8 cellular contexts compared by ENCODE assay signal in the genomic region with DNA sequence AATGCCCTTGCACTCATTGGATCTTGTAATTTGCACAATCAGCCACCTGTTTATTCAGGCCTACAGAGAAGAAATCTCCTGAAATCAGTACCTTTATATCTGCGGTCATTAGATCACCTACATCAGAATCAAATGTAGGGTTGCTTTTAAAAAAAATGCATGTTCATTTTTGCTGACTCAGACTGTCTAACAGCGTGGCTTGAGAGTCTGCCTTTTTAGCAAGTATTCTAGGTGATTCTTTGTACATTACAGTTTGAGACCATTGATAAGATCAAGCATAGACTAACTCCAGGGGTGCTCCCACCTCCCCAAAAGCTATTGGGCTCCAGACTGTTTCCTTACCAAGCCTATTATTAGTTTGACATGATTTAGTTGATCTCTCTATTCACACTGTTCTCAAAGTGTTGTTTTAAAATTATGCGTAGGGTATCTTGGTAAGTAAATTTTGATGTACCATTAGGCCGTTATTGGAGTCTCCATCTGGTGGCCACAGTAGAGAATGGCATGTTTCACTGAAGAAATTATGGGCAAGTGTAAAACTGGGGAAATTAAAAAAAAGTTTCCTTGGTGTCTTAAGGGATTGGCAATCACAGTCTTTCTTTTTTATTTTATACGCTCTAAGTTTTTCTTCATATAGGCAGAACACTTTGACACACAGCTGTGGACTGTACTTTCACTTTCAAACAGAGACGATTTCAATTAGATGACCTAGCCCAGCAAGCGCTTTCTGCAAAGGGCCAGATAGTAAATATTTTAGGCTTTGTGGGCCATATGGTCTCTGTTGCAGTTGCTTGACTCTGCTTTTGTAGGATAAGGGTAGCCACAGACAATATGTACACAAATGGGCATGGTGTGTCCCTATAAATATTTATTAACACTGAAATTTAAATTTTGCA. TPM values are rescaled to one million over a fixed set of nuclear protein-coding genes. Genes with fewer than 3 reads are reported as not detected.
DNase-seq lines count a peak whose midpoint lies in the region; ATAC-seq and TF ChIP-seq lines count a peak whose summit lies in the region.

No MANE protein-coding gene starts in this region.

- H3K27ac ChIP-seq in upper lobe of right lung = no peak overlapping the region

- peak; percentile 29 for DNase-seq in AG08396 (ENCODE audit: low spot score)
- peak; percentile 9 for DNase-seq in GM04504 (ENCODE audit: low read depth)
- DNase-seq in LHCN-M2 (ENCODE audit: low read depth) = peak; percentile 20
- peak; percentile 48 for DNase-seq in astrocyte of the hippocampus (ENCODE audit: low read depth, low spot score)
- no peak for DNase-seq in kidney epithelial cell (ENCODE audit: low read depth)
- no peak for DNase-seq in upper lobe of right lung
- no peak for DNase-seq in mesenteric fat pad (ENCODE audit: low spot score)
- DNase-seq in NCI-H446 treated with DMSO at 0.1 percent for 48 hours (lab: John Stamatoyannopoulos, UW) = no peak

- peak; percentile 68 for TF ChIP-seq CTCF in kidney epithelial cell (IDR thresholded peaks at IDR 0.05; ENCODE audit: insufficient read depth, low read length, poor library complexity, severe bottlenecking)
- TF ChIP-seq CTCF in upper lobe of right lung (IDR thresholded peaks at IDR 0.05) = peak; percentile 63

- no peaks in the 10 kb centered on the region for H3K36me3 ChIP-seq in kidney epithelial cell (ENCODE audit: control insufficient read depth, insufficient read depth, low read length)
- H3K36me3 ChIP-seq in upper lobe of right lung = no peaks in the 10 kb centered on the region

- H3K27me3 ChIP-seq in kidney epithelial cell (ENCODE audit: control insufficient read depth, insufficient read depth, low read length) (no peaks in the 10 kb centered on the region), upper lobe of right lung (no peaks in the 10 kb centered on the region)

- intact Hi-C loops in upper lobe of right lung (cut with DNase I) = no loop called here

- H3K4me1 ChIP-seq in upper lobe of right lung = no peaks in the 10 kb centered on the region

- peak; percentile 51 for ATAC-seq in upper lobe of right lung

- H3K4me3 ChIP-seq in kidney epithelial cell (ENCODE audit: low read depth, low read length) (no peak overlapping the region), upper lobe of right lung (no peak overlapping the region)

- no peaks in the 10 kb centered on the region for H3K9me3 ChIP-seq in upper lobe of right lung

RNA-seq across cellular contexts. Expression of a gene that starts 33.7 kb away (rescaled TPM):
- total RNA-seq in LHCN-M2 (2014; rRNA removed) (21.9 and 27.7 TPM in 2 replicates), kidney epithelial cell (30.9 and 32.1 TPM in 2 replicates), upper lobe of right lung (27.7 TPM), mesenteric fat pad (29.9 TPM)
- polyA plus RNA-seq in LHCN-M2 (2012) = 15.4 TPM

RNA-seq across cellular contexts. Expression of a gene that starts 58.6 kb away (rescaled TPM):
- total RNA-seq in LHCN-M2 (2014; rRNA removed) = 4.7 and 5.2 TPM in 2 replicates
- 1.5 TPM for polyA plus RNA-seq in LHCN-M2 (2012)
- total RNA-seq in kidney epithelial cell = 1.4 and 1.7 TPM in 2 replicates
- total RNA-seq in upper lobe of right lung = 17.1 TPM
- total RNA-seq in mesenteric fat pad = 9.5 TPM

Comparison
In these comparisons a context has a peak if more than half of its experiments do, and no peak if none do; other contexts are left out.
1. DNase-seq: peak in AG08396 (single experiment), GM04504 (single experiment), LHCN-M2 (single experiment) and astrocyte of the hippocampus (single experiment); none in kidney epithelial cell (single experiment), upper lobe of right lung (single experiment), mesenteric fat pad (single experiment) and NCI-H446 treated with DMSO at 0.1 percent for 48 hours (single experiment).